Comparison of ENCODE assay signal across 15 cellular contexts in genomic region chr2:128157644-128158043, GRCh38.
"Had no signal": no experiment of that assay in that cellular context is flagged by ENCODE, and none has a peak within 500 bp of the region (broad histone marks: within the 10 kb centered on the region; RNA-seq: fewer than 3 reads in every experiment).

No MANE protein-coding gene starts in this region.

- H3K4me3 Mint-ChIP-seq: nephron progenitor cell had no signal

- H3K4me1 Mint-ChIP-seq: nephron progenitor cell had no signal

- H3K27me3 ChIP-seq: heart left ventricle, tibial artery, upper lobe of right lung, vagina had no signal

- H3K9me3 Mint-ChIP-seq: nephron progenitor cell had no signal

- ATAC-seq: esophagus mucosa, heart left ventricle, mucosa of descending colon, sciatic nerve had no signal

- DNase-seq: effector memory CD4-positive, alpha-beta T cell; heart left ventricle; hippocampal formation; kidney glomerular epithelial cell; mammary epithelial cell; mucosa of descending colon; nephron progenitor cell; small intestine; stimulated activated CD4-positive, alpha-beta T cell treated with anti-CD3 and anti-CD28 coated beads, Interleukin-12 subunit alpha, Interleukin-12 subunit beta, amount 100 ng/mL, for 4 hours; stimulated activated naive CD4-positive, alpha-beta T cell treated with Interleukin-2 at 50 U/mL for 16 hours; tibial artery had no signal

- H3K27ac ChIP-seq: heart left ventricle, tibial artery, upper lobe of right lung, vagina had no signal

- H3K4me1 ChIP-seq: tibial artery, vagina had no signal

- H3K9me3 ChIP-seq: heart left ventricle, mucosa of descending colon, tibial artery, upper lobe of right lung, vagina had no signal

- H3K4me3 ChIP-seq: heart left ventricle, mucosa of descending colon, tibial artery, upper lobe of right lung, vagina had no signal
